ENCODE assay signal across 1 cellular context in the genomic region with DNA sequence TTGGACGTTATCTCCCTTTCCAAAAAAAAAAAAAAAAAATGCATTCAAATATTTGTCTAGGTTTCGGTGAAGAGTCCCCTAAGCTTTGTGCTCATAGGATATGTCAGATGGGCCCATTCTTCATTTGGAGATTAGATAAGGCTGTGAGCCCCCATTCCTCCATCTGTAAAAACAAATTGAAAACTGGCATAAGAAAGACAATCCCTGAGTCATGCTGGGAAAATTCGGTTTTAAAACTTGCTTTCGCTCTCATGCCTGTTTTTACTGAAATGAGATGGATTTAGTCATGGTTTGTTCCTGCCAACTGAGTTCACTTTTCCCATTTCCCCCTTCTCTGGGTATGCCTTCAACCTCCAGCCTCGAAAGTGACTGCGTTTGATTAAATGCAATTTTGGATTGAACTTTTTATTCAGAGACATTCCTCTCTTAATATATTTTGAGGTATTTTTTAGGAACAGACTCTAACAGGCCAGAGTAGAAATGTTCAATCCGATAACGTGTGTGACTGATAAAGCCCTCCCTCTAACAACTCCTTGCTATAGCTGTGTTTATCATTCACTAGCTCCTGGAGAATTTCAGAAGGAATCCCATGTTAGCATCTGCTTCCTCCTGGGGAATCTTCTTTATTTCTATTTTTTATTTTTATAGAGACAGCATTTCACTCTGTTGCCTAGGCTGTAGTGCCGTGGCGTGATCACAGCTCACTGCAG.
TF ChIP-seq lines count a peak whose summit lies in the region.

No MANE protein-coding gene starts in this region.

TF ChIP-seq in GM23338, 12 proteins besides CTCF, POLR2A, EP300 and RAD21 (continued from another document):
- TF ChIP-seq, protein P1, sequence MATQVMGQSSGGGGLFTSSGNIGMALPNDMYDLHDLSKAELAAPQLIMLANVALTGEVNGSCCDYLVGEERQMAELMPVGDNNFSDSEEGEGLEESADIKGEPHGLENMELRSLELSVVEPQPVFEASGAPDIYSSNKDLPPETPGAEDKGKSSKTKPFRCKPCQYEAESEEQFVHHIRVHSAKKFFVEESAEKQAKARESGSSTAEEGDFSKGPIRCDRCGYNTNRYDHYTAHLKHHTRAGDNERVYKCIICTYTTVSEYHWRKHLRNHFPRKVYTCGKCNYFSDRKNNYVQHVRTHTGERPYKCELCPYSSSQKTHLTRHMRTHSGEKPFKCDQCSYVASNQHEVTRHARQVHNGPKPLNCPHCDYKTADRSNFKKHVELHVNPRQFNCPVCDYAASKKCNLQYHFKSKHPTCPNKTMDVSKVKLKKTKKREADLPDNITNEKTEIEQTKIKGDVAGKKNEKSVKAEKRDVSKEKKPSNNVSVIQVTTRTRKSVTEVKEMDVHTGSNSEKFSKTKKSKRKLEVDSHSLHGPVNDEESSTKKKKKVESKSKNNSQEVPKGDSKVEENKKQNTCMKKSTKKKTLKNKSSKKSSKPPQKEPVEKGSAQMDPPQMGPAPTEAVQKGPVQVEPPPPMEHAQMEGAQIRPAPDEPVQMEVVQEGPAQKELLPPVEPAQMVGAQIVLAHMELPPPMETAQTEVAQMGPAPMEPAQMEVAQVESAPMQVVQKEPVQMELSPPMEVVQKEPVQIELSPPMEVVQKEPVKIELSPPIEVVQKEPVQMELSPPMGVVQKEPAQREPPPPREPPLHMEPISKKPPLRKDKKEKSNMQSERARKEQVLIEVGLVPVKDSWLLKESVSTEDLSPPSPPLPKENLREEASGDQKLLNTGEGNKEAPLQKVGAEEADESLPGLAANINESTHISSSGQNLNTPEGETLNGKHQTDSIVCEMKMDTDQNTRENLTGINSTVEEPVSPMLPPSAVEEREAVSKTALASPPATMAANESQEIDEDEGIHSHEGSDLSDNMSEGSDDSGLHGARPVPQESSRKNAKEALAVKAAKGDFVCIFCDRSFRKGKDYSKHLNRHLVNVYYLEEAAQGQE (IDR thresholded peaks at IDR 0.05; ENCODE audit: unreplicated experiment), result no peak
- TF ChIP-seq JUNB (IDR thresholded peaks at IDR 0.05; ENCODE audit: unreplicated experiment), result no peak
- TF ChIP-seq, protein P2, sequence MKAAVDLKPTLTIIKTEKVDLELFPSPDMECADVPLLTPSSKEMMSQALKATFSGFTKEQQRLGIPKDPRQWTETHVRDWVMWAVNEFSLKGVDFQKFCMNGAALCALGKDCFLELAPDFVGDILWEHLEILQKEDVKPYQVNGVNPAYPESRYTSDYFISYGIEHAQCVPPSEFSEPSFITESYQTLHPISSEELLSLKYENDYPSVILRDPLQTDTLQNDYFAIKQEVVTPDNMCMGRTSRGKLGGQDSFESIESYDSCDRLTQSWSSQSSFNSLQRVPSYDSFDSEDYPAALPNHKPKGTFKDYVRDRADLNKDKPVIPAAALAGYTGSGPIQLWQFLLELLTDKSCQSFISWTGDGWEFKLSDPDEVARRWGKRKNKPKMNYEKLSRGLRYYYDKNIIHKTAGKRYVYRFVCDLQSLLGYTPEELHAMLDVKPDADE (IDR thresholded peaks at IDR 0.05), result no peak
- TF ChIP-seq NANOG (IDR thresholded peaks at IDR 0.05; ENCODE audit: borderline replicate concordance), result no peak
- TF ChIP-seq EZH2 (IDR thresholded peaks at IDR 0.05; ENCODE audit: low read depth, unreplicated experiment), result no peak
- no peak for TF ChIP-seq EZH2phosphoT487 (IDR thresholded peaks at IDR 0.05; ENCODE audit: unreplicated experiment)
- no peak for TF ChIP-seq POLR2AphosphoS5 (IDR thresholded peaks at IDR 0.05; ENCODE audit: low read depth)
